Comparison of ENCODE assay signal across 8 cellular contexts in genomic region chrX:147911192-147912022, GRCh38. TPM values are rescaled to one million over a fixed set of nuclear protein-coding genes. Genes with fewer than 3 reads are reported as not detected.
DNase-seq lines count a peak whose midpoint lies in the region; ATAC-seq and TF ChIP-seq lines count a peak whose summit lies in the region.

Gene FMR1 (plus strand): TSS chrX:147911919. CDS start chrX:147912180, 261 bp downstream.

- H3K4me1 ChIP-seq in OCI-LY7 (ENCODE audit: insufficient read depth, low read length, poor library complexity, severe bottlenecking) (peaks cover 30% of the 10 kb centered on the region), mononuclear cell (ENCODE audit: insufficient read depth, low read length) (peaks cover 21% of the 10 kb centered on the region)

- H3K9me2 ChIP-seq in OCI-LY7 (ENCODE audit: insufficient read depth, low read length), result no peaks in the 10 kb centered on the region

- DNase-seq in DMS 273 (lab: John Stamatoyannopoulos, UW; ENCODE audit: unreplicated experiment) (peak; percentile 97), HuH-7 (ENCODE audit: low spot score) (peak; percentile 93), OCI-LY7 (ENCODE audit: low spot score) (peak; percentile 96), activated T-cell treated with anti-CD3 and anti-CD28 coated beads for 1 hour (ENCODE audit: low read depth) (peak; percentile 88), epidermal melanocyte (ENCODE audit: insufficient read length, low spot score) (peak; percentile 94)
- DNase-seq in stimulated activated CD8-positive, alpha-beta memory T cell treated with anti-CD3 and anti-CD28 coated beads, Interleukin-2, amount 100 ng/mL, for 48 hours (ENCODE audit: low read depth in 2 of 2), result peak; percentile 83 to 88

- H3K9me3 ChIP-seq in OCI-LY7 (ENCODE audit: low read length) (no peaks in the 10 kb centered on the region), mononuclear cell (ENCODE audit: low read depth, low read length) (no peaks in the 10 kb centered on the region)

- peak; percentile 89 for ATAC-seq in GM21526 (IDR thresholded peaks at IDR 0.05; ENCODE audit: low FRiP score, unreplicated experiment)

- POLR2A ChIA-PET in OCI-LY7 (lab: Charles Lee), result no interaction called here

- peak within 1 kb of the TSS; percentile 96 for H2AFZ ChIP-seq in OCI-LY7 (ENCODE audit: low read length)

- H3K79me2 ChIP-seq in OCI-LY7 (ENCODE audit: insufficient read depth, low read depth, low read length), result peaks cover 42% of the 10 kb centered on the region

- H3K4me2 ChIP-seq in OCI-LY7 (ENCODE audit: low read length), result peak within 1 kb of the TSS; percentile 87

- peak within 1 kb of the TSS; percentile 91 for H3K27ac ChIP-seq in OCI-LY7 (ENCODE audit: low read depth, low read length, poor library complexity, severe bottlenecking)

- TF ChIP-seq CTCF in OCI-LY7 (conservative IDR thresholded peaks at IDR 0.05; ENCODE audit: low read length), result no peak

- CTCF ChIA-PET in OCI-LY7 (lab: Charles Lee; ENCODE audit: unreplicated experiment), result no interaction called here

- no peaks in the 10 kb centered on the region for H3K36me3 ChIP-seq in OCI-LY7 (ENCODE audit: insufficient read depth, low read length)

- peak within 1 kb of the TSS; percentile 96 for H3K4me3 ChIP-seq in OCI-LY7 (ENCODE audit: low read depth, low read length, poor library complexity, severe bottlenecking)
- H3K4me3 ChIP-seq in mononuclear cell (ENCODE audit: low read length), result peak within 1 kb of the TSS; percentile 82

- BruUV-seq in OCI-LY7 (replicated peaks; lab: Mats Ljungman, UMichigan), result no TSS peak

- intact Hi-C loops in OCI-LY7 (cut with micrococcal nuclease; ENCODE audit: unreplicated experiment), result loop anchor here (5.0 kb wide), 1 partner anchor 611 kb away; no protein-coding TSS in a partner anchor

- H4K20me1 ChIP-seq in OCI-LY7 (ENCODE audit: insufficient read depth, low read length), result peaks cover 28% of the 10 kb centered on the region

- no peaks in the 10 kb centered on the region for H3K27me3 ChIP-seq in mononuclear cell (ENCODE audit: insufficient read depth, low read length)

RNA-seq across cellular contexts. Expression of gene FMR1, which starts in this region (rescaled TPM):
- 19.6 and 39.6 TPM in 2 replicates for total RNA-seq in OCI-LY7 (2014; rRNA removed; shearing (Covaris generic))
- total RNA-seq in OCI-LY7 (2022), result 46.7 and 51.7 TPM in 2 replicates
- 81.4 TPM for total RNA-seq in mononuclear cell

Comparison
In these comparisons a context has a peak if more than half of its experiments do, and no peak if none do; other contexts are left out.
1. Peak in every context shown above with its lines: DNase-seq, ATAC-seq, H3K4me3 ChIP-seq and H3K27ac ChIP-seq.